ENCODE assay signal across 17 cellular contexts in the genomic region with DNA sequence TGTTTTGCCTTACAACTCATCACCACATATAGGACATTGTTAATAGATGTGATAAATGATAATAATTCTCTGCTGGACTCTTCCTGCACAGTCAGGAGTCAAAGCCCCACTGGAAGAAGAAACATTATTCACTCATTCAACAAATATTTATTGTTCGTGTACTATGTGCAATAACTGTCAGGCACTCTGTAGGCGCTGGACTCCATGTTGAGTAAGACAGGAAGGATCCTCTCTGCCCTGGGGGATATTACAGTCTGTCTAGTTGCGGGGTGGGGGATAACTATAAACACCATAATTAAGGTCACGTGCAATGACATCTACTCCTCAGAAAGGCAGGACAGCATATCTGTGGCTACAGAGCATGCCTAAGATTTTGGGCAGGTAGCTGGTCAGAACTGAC.
DNase-seq lines count a peak whose midpoint lies in the region; ATAC-seq, FAIRE-seq and TF ChIP-seq lines count a peak whose summit lies in the region.
"Had no signal": no experiment of that assay in that cellular context is flagged by ENCODE, and none has a peak within 500 bp of the region (broad histone marks: within the 10 kb centered on the region; RNA-seq: fewer than 3 reads in every experiment).

No MANE protein-coding gene starts in this region.

- no peak for TF ChIP-seq CTCF in bronchial epithelial cell (IDR thresholded peaks at IDR 0.05; ENCODE audit: insufficient read depth, low read length, severe bottlenecking)

- no peaks in the 10 kb centered on the region for H3K36me3 ChIP-seq in bronchial epithelial cell (ENCODE audit: control insufficient read depth, insufficient read depth, low read length)
- H3K36me3 ChIP-seq: BE2C had no signal

- no peaks in the 10 kb centered on the region for H3K27me3 ChIP-seq in bronchial epithelial cell (ENCODE audit: control insufficient read depth, insufficient read depth, low read length)
- H3K27me3 ChIP-seq: BE2C had no signal

- no peak for FAIRE-seq in bronchial epithelial cell (lab: Jason Lieb, UNC)
- FAIRE-seq: D721Med, GM12878, GM19239, H1 had no signal

- H3K4me3 ChIP-seq in bronchial epithelial cell (ENCODE audit: low read depth, low read length) = no peak overlapping the region
- H3K4me3 ChIP-seq: GM12878 had no signal

- no peak for ATAC-seq in GM18867 (IDR thresholded peaks at IDR 0.05; ENCODE audit: unreplicated experiment)
- ATAC-seq in HG03571 (IDR thresholded peaks at IDR 0.05; ENCODE audit: unreplicated experiment) = no peak
- ATAC-seq: GM12878 had no signal

- peak; percentile 56 for DNase-seq in EH (ENCODE audit: low read depth)
- DNase-seq in M059J (ENCODE audit: low read depth) = peak; percentile 54
- DNase-seq in bronchial epithelial cell (ENCODE audit: low read depth) = peak; percentile 3
- no peak for DNase-seq in MV-4-11 (lab: John Stamatoyannopoulos, UW)
- DNase-seq: ACHN; C1 segment of cervical spinal cord; Caco-2; CD4-positive, CD25-positive, alpha-beta regulatory T cell; DMS79; H9 had no signal
